Comparison of ENCODE assay signal across 18 cellular contexts in genomic region chr15:71112429-71112828, GRCh38. TPM values are rescaled to one million over a fixed set of nuclear protein-coding genes. Genes with fewer than 3 reads are reported as not detected.
"Had no signal": no experiment of that assay in that cellular context is flagged by ENCODE, and none has a peak within 500 bp of the region (broad histone marks: within the 10 kb centered on the region; RNA-seq: fewer than 3 reads in every experiment).

No MANE protein-coding gene starts in this region.

- H3K4me3 ChIP-seq: gastrocnemius medialis, left lung, tibial nerve, vagina had no signal

- H3K27ac ChIP-seq: gastrocnemius medialis, left lung, tibial nerve, vagina had no signal

- H3K36me3 ChIP-seq: gastrocnemius medialis, left lung, tibial nerve, vagina had no signal

- H3K27me3 ChIP-seq: gastrocnemius medialis, vagina had no signal

- DNase-seq: activated CD4-positive, alpha-beta memory T cell treated with anti-CD3 and anti-CD28 coated beads, Interleukin-2, amount 10 ng/mL, durations not matched to agents 7 days and 5 days; activated CD4-positive, alpha-beta T cell treated with anti-CD3 and anti-CD28 coated beads for 48 hours; activated CD4-positive, CD25-positive, alpha-beta regulatory T cell; activated CD8-positive, alpha-beta memory T cell treated with anti-CD3 and anti-CD28 coated beads, Interleukin-2, amount 10 ng/mL, durations not matched to agents 7 days and 5 days; anterior cingulate cortex; effector CD4-positive, alpha-beta T cell; gastrocnemius medialis; kidney; left lung; midbrain; nephron progenitor cell; occipital lobe; stimulated activated CD4-positive, alpha-beta T cell treated with anti-CD3 and anti-CD28 coated beads, Interleukin-12 subunit alpha, Interleukin-12 subunit beta, amount 100 ng/mL, for 4 hours; stimulated activated naive CD8-positive, alpha-beta T cell treated with anti-CD3 and anti-CD28 coated beads, Interleukin-15, Interleukin-2, amounts not matched to agents 100 U/mL and 50 U/mL, for 24 hours; substantia nigra; T-helper 9 cell had no signal

- H3K9me3 ChIP-seq: gastrocnemius medialis, left lung, tibial nerve, vagina had no signal

- ATAC-seq: activated CD8-positive, alpha-beta memory T cell treated with anti-CD3 and anti-CD28 coated beads, Interleukin-2, amount 10 ng/mL, durations not matched to agents 7 days and 5 days; gastrocnemius medialis; left lung; stimulated activated naive CD8-positive, alpha-beta T cell treated with anti-CD3 and anti-CD28 coated beads, Interleukin-15, Interleukin-2, amounts not matched to agents 100 U/mL and 50 U/mL, for 24 hours had no signal

RNA-seq across cellular contexts. Expression of gene THSD4, which starts 2.8 kb away (rescaled TPM):
- total RNA-seq: activated CD8-positive, alpha-beta memory T cell treated with anti-CD3 and anti-CD28 coated beads, Interleukin-2, amount 10 ng/mL, durations not matched to agents 7 days and 5 days had no signal
